18 cellular contexts compared by ENCODE assay signal in the genomic region with DNA sequence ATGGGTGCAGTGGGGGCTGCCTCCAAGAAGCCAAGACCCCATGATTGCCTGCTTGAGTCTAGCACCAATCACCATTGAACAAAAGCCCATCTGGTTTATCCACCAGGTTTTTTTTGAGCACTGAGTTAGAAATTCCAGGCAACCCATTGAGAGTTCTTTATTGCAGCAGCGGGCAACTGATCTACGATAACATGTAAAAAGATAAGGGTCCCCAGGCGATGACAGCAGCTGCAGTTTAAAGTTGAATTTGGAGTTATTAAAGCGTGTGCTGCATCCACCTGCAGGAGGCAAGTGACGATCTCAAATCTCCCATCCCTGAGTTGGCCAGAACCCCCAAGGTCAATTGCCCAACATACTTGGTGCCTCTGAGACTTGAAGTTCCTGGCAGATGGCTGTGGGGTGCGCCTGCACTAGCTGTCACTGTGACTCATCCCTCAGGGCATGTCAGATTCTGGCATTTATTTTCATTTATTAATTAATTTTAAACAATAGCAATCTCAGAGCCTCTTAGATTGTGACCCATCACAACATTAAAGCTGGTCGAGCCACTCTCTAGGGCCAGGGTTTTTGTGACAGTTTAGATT.
DNase-seq lines count a peak whose midpoint lies in the region; ATAC-seq and TF ChIP-seq lines count a peak whose summit lies in the region.
"Had no signal": no experiment of that assay in that cellular context is flagged by ENCODE, and none has a peak within 500 bp of the region (broad histone marks: within the 10 kb centered on the region; RNA-seq: fewer than 3 reads in every experiment).

No MANE protein-coding gene starts in this region.

- no peak overlapping the region for H3K4me3 Mint-ChIP-seq in effector memory CD8-positive, alpha-beta T cell

- no peak overlapping the region for H3K27ac ChIP-seq in smooth muscle cell (ENCODE audit: low read depth)
- H3K27ac ChIP-seq: C4-2B, KMS-11 had no signal

- H3K79me2 ChIP-seq in smooth muscle cell (ENCODE audit: low read depth): no peaks in the 10 kb centered on the region

- peak; percentile 4 for DNase-seq in NCI-H1694 treated with DMSO at 0.1 percent for 48 hours (lab: John Stamatoyannopoulos, UW)
- no peak for DNase-seq in NCI-H1694 (lab: John Stamatoyannopoulos, UW)
- peak; percentile 12 for DNase-seq in NB4 (ENCODE audit: low read depth)
- DNase-seq in SK-N-DZ (ENCODE audit: low spot score): peak; percentile 95
- DNase-seq in HEK293T (ENCODE audit: extremely low spot score): no peak
- DNase-seq in effector memory CD8-positive, alpha-beta T cell: no peak
- no peak for DNase-seq in smooth muscle cell (lab: John Stamatoyannopoulos, UW; ENCODE audit: unreplicated experiment)
- DNase-seq: 8988T, MM.1S, NCI-H1930, NCI-H748 treated with DMSO at 0.1 percent for 48 hours, OCI-M1, T-helper 2 cell had no signal

- POLR2A ChIA-PET in HEK293T (lab: Yijun Ruan, JAX): no interaction called here

- no peaks in the 10 kb centered on the region for H3F3A ChIP-seq in smooth muscle cell (ENCODE audit: low read depth)

- H3K4me1 Mint-ChIP-seq in effector memory CD8-positive, alpha-beta T cell (ENCODE audit: low read depth in 2 of 2): no peaks in the 10 kb centered on the region

- peaks cover 36 to 60% of the 10 kb centered on the region in 2 donors for H3K27me3 Mint-ChIP-seq in effector memory CD8-positive, alpha-beta T cell

- no peaks in the 10 kb centered on the region for H3K36me3 ChIP-seq in smooth muscle cell (ENCODE audit: low read depth)

- CTCF ChIA-PET in HEK293T (lab: Yijun Ruan, JAX): no interaction called here

- TF ChIP-seq CTCF in NB4 (IDR thresholded peaks at IDR 0.05; ENCODE audit: low read depth, low read length): no peak
- TF ChIP-seq CTCF in smooth muscle cell (IDR thresholded peaks at IDR 0.05; ENCODE audit: borderline replicate concordance, insufficient read depth, poor library complexity, severe bottlenecking): no peak

- no peaks in the 10 kb centered on the region for H3K4me1 ChIP-seq in smooth muscle cell (ENCODE audit: low read depth)

- H3K9me3 ChIP-seq in smooth muscle cell (replicated peaks; ENCODE audit: low read depth): no peaks in the 10 kb centered on the region

- H4K20me1 ChIP-seq in smooth muscle cell (ENCODE audit: low read depth): no peaks in the 10 kb centered on the region

- H3K36me3 Mint-ChIP-seq in effector memory CD8-positive, alpha-beta T cell (ENCODE audit: insufficient read depth): no peaks in the 10 kb centered on the region

- peaks cover 0 to 4% of the 10 kb centered on the region in 2 donors for H3K9me3 Mint-ChIP-seq in effector memory CD8-positive, alpha-beta T cell

- H3K4me3 ChIP-seq in NB4 (ENCODE audit: low read depth, low read length) (no peak overlapping the region), smooth muscle cell (no peak overlapping the region)

- 90% methylated on average over 7 of the region's 7 CpGs for WGBS in smooth muscle cell (ENCODE audit: low lambda C conversion rate)

- H3K27me3 ChIP-seq in smooth muscle cell (ENCODE audit: low read depth): no peaks in the 10 kb centered on the region

- H3K4me2 ChIP-seq in smooth muscle cell: no peak overlapping the region
- H3K4me2 ChIP-seq: KMS-11 had no signal

- H3K27ac Mint-ChIP-seq in effector memory CD8-positive, alpha-beta T cell: no peak overlapping the region

- H2AFZ ChIP-seq in smooth muscle cell (ENCODE audit: low read depth): no peak overlapping the region

- no peak overlapping the region for H3K9ac ChIP-seq in smooth muscle cell (ENCODE audit: low read depth)
- H3K9ac ChIP-seq: KMS-11 had no signal

- TF ChIP-seq POLR2A in NB4 (IDR thresholded peaks at IDR 0.05; ENCODE audit: extremely low read depth, insufficient read length): no peak

- no peak for ATAC-seq in effector memory CD8-positive, alpha-beta T cell (replicated peaks)
- no peak for ATAC-seq in GM21825 (IDR thresholded peaks at IDR 0.05; ENCODE audit: unreplicated experiment)
- ATAC-seq: HepG2, Right ventricle myocardium inferior had no signal

TF ChIP-seq in HEK293T, 16 proteins besides CTCF, POLR2A, EP300 and RAD21:
- TF ChIP-seq FOXK2 (IDR thresholded peaks at IDR 0.05): no peak
- TF ChIP-seq ELF4 (IDR thresholded peaks at IDR 0.05): no peak
- no peak for TF ChIP-seq SUZ12 (IDR thresholded peaks at IDR 0.05)
- no peak for TF ChIP-seq LEF1 (IDR thresholded peaks at IDR 0.05; ENCODE audit: borderline replicate concordance)
- TF ChIP-seq NFRKB (IDR thresholded peaks at IDR 0.05): no peak
- TF ChIP-seq CTBP1 (IDR thresholded peaks at IDR 0.05; ENCODE audit: borderline replicate concordance): no peak

Comparison
In these comparisons a context has a peak if more than half of its experiments do, and no peak if none do; other contexts are left out.
1. DNase-seq: peak in NCI-H1694 treated with DMSO at 0.1 percent for 48 hours (single experiment), NB4 (single experiment) and SK-N-DZ (single experiment); none in NCI-H1694 (single experiment), HEK293T (single experiment), effector memory CD8-positive, alpha-beta T cell (0 of 3) and smooth muscle cell (single experiment).